Comparison of ENCODE assay signal across 1 cellular context in genomic region chr1:240555524-240555923, GRCh38.
TF ChIP-seq lines count a peak whose summit lies in the region.

No MANE protein-coding gene starts in this region.

TF ChIP-seq in SK-N-SH, 30 proteins besides CTCF, POLR2A, EP300 and RAD21 (continued from another document):
- TF ChIP-seq USF2 (IDR thresholded peaks at IDR 0.05; ENCODE audit: borderline replicate concordance, low read depth, low read length) = no peak
- no peak for TF ChIP-seq SMC3 (IDR thresholded peaks at IDR 0.05; ENCODE audit: low read depth, low read length)
- 0 out of 2 replicates have a peak, but pooled peaks have one; percentile 10 for TF ChIP-seq SIN3A (IDR thresholded peaks at IDR 0.05; ENCODE audit: borderline replicate concordance, low read depth, low read length)
- TF ChIP-seq GATA2 (CRISPR knock-in tag; IDR thresholded peaks at IDR 0.05) = no peak
- TF ChIP-seq REST (IDR thresholded peaks at IDR 0.05; ENCODE audit: low read depth, low read length) = no peak
- no peak for TF ChIP-seq RCOR1 (IDR thresholded peaks at IDR 0.05; ENCODE audit: low read length)
- no peak for TF ChIP-seq EZH2phosphoT487 (IDR thresholded peaks at IDR 0.05; ENCODE audit: borderline replicate concordance, low read depth)
- TF ChIP-seq POLR2AphosphoS5 (IDR thresholded peaks at IDR 0.05; ENCODE audit: low read depth, low read length) = no peak
- no peak for TF ChIP-seq CHD2 (IDR thresholded peaks at IDR 0.05; ENCODE audit: low read length, partially characterized antibody)
- TF ChIP-seq MEF2A (IDR thresholded peaks at IDR 0.05; ENCODE audit: borderline replicate concordance, low read depth) = 0 out of 2 replicates have a peak, but pooled peaks have one; percentile 35
- no peak for TF ChIP-seq RFX5 (IDR thresholded peaks at IDR 0.05; ENCODE audit: low read length)
- 0 out of 2 replicates have a peak, but pooled peaks have one; percentile 63 for TF ChIP-seq TEAD4 (IDR thresholded peaks at IDR 0.05; ENCODE audit: borderline replicate concordance, insufficient read depth)
- TF ChIP-seq USF1 (IDR thresholded peaks at IDR 0.05; ENCODE audit: borderline replicate concordance, low read depth) = no peak
- peak; percentile 49; the same call in 1 of the 2 replicates for TF ChIP-seq JUND (IDR thresholded peaks at IDR 0.05)
- no peak for TF ChIP-seq ELF1 (IDR thresholded peaks at IDR 0.05)
- no peak for TF ChIP-seq FOXJ3 (CRISPR knock-in tag; IDR thresholded peaks at IDR 0.05)
- TF ChIP-seq FOSL2 (IDR thresholded peaks at IDR 0.05; ENCODE audit: borderline replicate concordance, low read depth) = peak; percentile 53; the same call in 1 of the 2 replicates
- no peak for TF ChIP-seq RXRA (IDR thresholded peaks at IDR 0.05; ENCODE audit: borderline replicate concordance, low read depth)
- peak; percentile 65; the same call in 1 of the 2 replicates for TF ChIP-seq NFIC (IDR thresholded peaks at IDR 0.05; ENCODE audit: borderline replicate concordance)
- TF ChIP-seq MXI1 (IDR thresholded peaks at IDR 0.05; ENCODE audit: low read depth, low read length) = no peak
- TF ChIP-seq PBX3 (IDR thresholded peaks at IDR 0.05) = peak; percentile 57; the same call in 1 of the 2 replicates
- TF ChIP-seq TCF12 (IDR thresholded peaks at IDR 0.05) = peak; percentile 82; the same call in 1 of the 2 replicates
- no peak for TF ChIP-seq MAX (IDR thresholded peaks at IDR 0.05; ENCODE audit: low read depth)
- no peak for TF ChIP-seq IRF3 (IDR thresholded peaks at IDR 0.05; ENCODE audit: low read depth, low read length)
